8 cellular contexts compared by ENCODE assay signal in the genomic region with DNA sequence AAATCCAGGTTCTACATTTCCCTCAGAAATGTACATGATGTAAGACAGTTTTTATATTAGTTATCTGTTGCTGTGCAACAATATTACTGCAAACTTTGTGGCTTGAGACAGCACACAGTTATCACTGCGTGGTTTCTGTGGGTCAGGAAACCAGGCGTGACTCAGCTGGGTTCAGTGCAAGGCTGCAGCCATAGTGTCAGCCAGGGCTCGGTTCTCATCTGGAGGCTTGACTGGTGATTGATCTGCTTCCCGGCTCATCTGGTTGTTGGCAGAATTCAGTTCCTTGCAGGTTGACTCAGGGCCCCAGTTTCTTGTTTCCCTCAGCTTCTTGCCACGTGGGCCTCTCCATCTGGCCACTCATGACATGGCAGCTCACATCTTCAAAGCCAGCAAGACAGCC.
DNase-seq lines count a peak whose midpoint lies in the region; TF ChIP-seq lines count a peak whose summit lies in the region.
"Not testable (repeated sequence)": the region's sequence is repeated elsewhere in the genome, so short reads cannot be mapped to it uniquely, and the experiment has no call there.

No MANE protein-coding gene starts in this region.

- not testable (repeated sequence) for H3K36me3 Mint-ChIP-seq in activated naive CD4-positive, alpha-beta T cell treated with anti-CD3 and anti-CD28 coated beads for 36 hours (ENCODE audit: low read depth)

- not testable (repeated sequence) for H3K4me1 Mint-ChIP-seq in activated naive CD4-positive, alpha-beta T cell treated with anti-CD3 and anti-CD28 coated beads for 36 hours (ENCODE audit: low read depth)

- intact Hi-C loops in activated naive CD4-positive, alpha-beta T cell treated with anti-CD3 and anti-CD28 coated beads for 36 hours (cut with micrococcal nuclease): not testable (repeated sequence)

- not testable (repeated sequence) for H3K4me3 Mint-ChIP-seq in activated naive CD4-positive, alpha-beta T cell treated with anti-CD3 and anti-CD28 coated beads for 36 hours

- peak; percentile 23 for DNase-seq in AG09309 (ENCODE audit: low read depth)
- peak; percentile 17 for DNase-seq in HFF-Myc (ENCODE audit: extremely low read depth, low read depth)
- peak; percentile 79 for DNase-seq in NK-92 treated with Interleukin-12 subunit alpha and Interleukin-12 subunit beta, amount 100 ng/mL, for 24 hours (lab: John Stamatoyannopoulos, UW)
- DNase-seq in activated CD4-positive, alpha-beta T cell treated with anti-CD3 and anti-CD28 coated beads, Interleukin-2, amount 50 U/mL, for 1 hour: peak; percentile 56
- peak; percentile 45 for DNase-seq in activated naive CD4-positive, alpha-beta T cell treated with anti-CD3 and anti-CD28 coated beads for 36 hours
- peak; percentile 87 for DNase-seq in choroid plexus epithelial cell (ENCODE audit: low read depth)
- peak; percentile 68 for DNase-seq in kidney tubule cell (ENCODE audit: low spot score)
- peak in 2 of 3 experiments; percentile 32 to 43 for DNase-seq in stimulated activated CD4-positive, alpha-beta T cell treated with anti-CD3 and anti-CD28 coated beads, TNF-alpha, amount 100 ng/mL, for 24 hours (ENCODE audit: low read depth in 3 of 3)

- CTCF ChIA-PET in activated naive CD4-positive, alpha-beta T cell treated with anti-CD3 and anti-CD28 coated beads for 36 hours (lab: Charles Lee): not testable (repeated sequence)

- H3K4me3 ChIP-seq in AG09309 (ENCODE audit: control insufficient read depth, low read depth, low read length); HFF-Myc (replicated peaks; ENCODE audit: low read depth, low read length); choroid plexus epithelial cell (ENCODE audit: low read depth, low read length): not testable (repeated sequence)

- H3K9me3 Mint-ChIP-seq in activated naive CD4-positive, alpha-beta T cell treated with anti-CD3 and anti-CD28 coated beads for 36 hours: peaks cover 15% of the 10 kb centered on the region

- TF ChIP-seq CTCF in AG09309 (IDR thresholded peaks at IDR 0.05; ENCODE audit: control insufficient read depth, insufficient read depth, low read depth, low read length, missing control alignments); HFF-Myc (IDR thresholded peaks at IDR 0.05; ENCODE audit: low read depth, low read length, missing control alignments); choroid plexus epithelial cell (conservative IDR thresholded peaks at IDR 0.05; ENCODE audit: low read depth, low read length): not testable (repeated sequence)

- not testable (repeated sequence) for H3K27ac Mint-ChIP-seq in activated naive CD4-positive, alpha-beta T cell treated with anti-CD3 and anti-CD28 coated beads for 36 hours

- not testable (repeated sequence) for H3K27me3 Mint-ChIP-seq in activated naive CD4-positive, alpha-beta T cell treated with anti-CD3 and anti-CD28 coated beads for 36 hours (ENCODE audit: low read depth)

Comparison
In these comparisons a context has a peak if more than half of its experiments do, and no peak if none do; other contexts are left out.
1. DNase-seq: peak in every context shown above with its lines; median percentile 87 in choroid plexus epithelial cell; 79 in NK-92 treated with Interleukin-12 subunit alpha and Interleukin-12 subunit beta, amount 100 ng/mL, for 24 hours; 68 in kidney tubule cell; 56 in activated CD4-positive, alpha-beta T cell treated with anti-CD3 and anti-CD28 coated beads, Interleukin-2, amount 50 U/mL, for 1 hour; 45 in activated naive CD4-positive, alpha-beta T cell treated with anti-CD3 and anti-CD28 coated beads for 36 hours; 38 in stimulated activated CD4-positive, alpha-beta T cell treated with anti-CD3 and anti-CD28 coated beads, TNF-alpha, amount 100 ng/mL, for 24 hours; 23 in AG09309; 17 in HFF-Myc.